23 cellular contexts compared by ENCODE assay signal in the genomic region with DNA sequence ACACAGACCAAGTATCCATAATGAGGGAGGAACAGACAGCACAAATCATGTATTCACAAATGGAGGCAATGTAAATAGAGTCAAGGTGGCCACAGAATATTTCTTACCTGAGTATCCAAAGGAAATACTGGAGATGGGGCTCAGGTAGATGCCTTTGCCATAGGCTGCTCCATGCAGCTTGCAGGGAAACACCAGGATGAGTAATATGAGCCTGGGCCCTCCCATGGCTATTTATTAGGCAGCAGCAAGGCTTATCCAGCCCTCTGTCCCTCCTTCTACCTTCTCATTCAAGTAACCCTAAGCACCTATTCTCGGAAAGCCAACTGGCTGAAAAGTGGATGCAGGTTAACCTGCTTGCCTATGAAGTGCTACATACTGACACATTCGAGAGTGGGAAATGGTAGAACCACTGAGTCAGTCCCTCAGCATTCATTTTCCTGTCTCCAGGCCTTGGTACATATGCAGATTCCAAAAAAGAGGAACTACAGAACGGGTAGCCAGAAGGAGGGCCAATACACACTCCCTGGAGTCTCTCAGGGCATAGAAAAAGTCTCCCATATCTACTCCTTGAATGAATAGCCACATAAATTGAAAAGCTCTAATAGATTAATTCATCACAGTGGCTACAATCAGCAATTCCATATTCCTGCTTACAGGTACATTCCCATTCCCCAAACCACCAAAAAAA. TPM values are rescaled to one million over a fixed set of nuclear protein-coding genes. Genes with fewer than 3 reads are reported as not detected.
"Had no signal": no experiment of that assay in that cellular context is flagged by ENCODE, and none has a peak within 500 bp of the region (broad histone marks: within the 10 kb centered on the region; RNA-seq: fewer than 3 reads in every experiment).

No MANE protein-coding gene starts in this region.

- H3K4me1 Mint-ChIP-seq: neural crest cell had no signal

- H3K9me3 ChIP-seq: left ventricle myocardium inferior, tibial nerve, uterus had no signal

- DNase-seq: activated CD4-positive, alpha-beta T cell treated with anti-CD3 and anti-CD28 coated beads, Interleukin-2, amount 10 ng/mL, durations not matched to agents 24 days and 14 days; activated CD4-positive, CD25-positive, alpha-beta regulatory T cell; activated CD8-positive, alpha-beta memory T cell treated with anti-CD3 and anti-CD28 coated beads for 24 hours; activated CD8-positive, alpha-beta memory T cell treated with anti-CD3 and anti-CD28 coated beads, Interleukin-2, amount 50 U/mL, for 48 hours; activated gamma-delta T cell treated with Interleukin-2 at 50 U/mL for 16 hours; amygdala; effector memory CD8-positive, alpha-beta T cell; foreskin melanocyte; glutamatergic neuron; hypothalamus; kidney; left ventricle myocardium inferior; stimulated activated naive CD4-positive, alpha-beta T cell treated with Interleukin-2 at 50 U/mL for 16 hours; uterus had no signal

- H3K27ac ChIP-seq: epithelial cell of prostate, left ventricle myocardium inferior, tibial nerve, uterus had no signal

- H3K27me3 ChIP-seq: tibial nerve, uterus had no signal

- H3K4me3 ChIP-seq: left ventricle myocardium inferior, tibial nerve, uterus had no signal

- ATAC-seq: effector memory CD8-positive, alpha-beta T cell had no signal

- H3K9me3 Mint-ChIP-seq: activated CD4-positive, alpha-beta T cell treated with anti-CD3 and anti-CD28 coated beads, Interleukin-2, amount 10 ng/mL, durations not matched to agents 24 days and 14 days; activated naive CD4-positive, alpha-beta T cell treated with anti-CD3 and anti-CD28 coated beads, Interleukin-2, amount 50 U/mL, for 72 hours; effector memory CD8-positive, alpha-beta T cell; neural crest cell; T-helper 2 cell treated with Interferon-gamma antibody and Interleukin-4, amounts not matched to agents 5 μg/mL and 100 μg/mL, for 36 hours had no signal

- H3K27ac Mint-ChIP-seq: activated CD4-positive, alpha-beta T cell treated with anti-CD3 and anti-CD28 coated beads, Interleukin-2, amount 10 ng/mL, durations not matched to agents 24 days and 14 days; progenitor cell of endocrine pancreas; T-helper 2 cell treated with Interferon-gamma antibody and Interleukin-4, amounts not matched to agents 5 μg/mL and 100 μg/mL, for 36 hours had no signal

- H3K4me3 Mint-ChIP-seq: activated CD4-positive, alpha-beta T cell treated with anti-CD3 and anti-CD28 coated beads, Interleukin-2, amount 10 ng/mL, durations not matched to agents 24 days and 14 days; effector memory CD8-positive, alpha-beta T cell; neural crest cell; T-helper 2 cell treated with Interferon-gamma antibody and Interleukin-4, amounts not matched to agents 5 μg/mL and 100 μg/mL, for 36 hours had no signal

- H3K4me1 ChIP-seq: left ventricle myocardium inferior, tibial nerve, uterus had no signal

- H3K36me3 ChIP-seq: uterus had no signal

- H3K27me3 Mint-ChIP-seq: activated CD4-positive, alpha-beta T cell treated with anti-CD3 and anti-CD28 coated beads, Interleukin-2, amount 10 ng/mL, durations not matched to agents 24 days and 14 days; effector memory CD8-positive, alpha-beta T cell; progenitor cell of endocrine pancreas had no signal

RNA-seq across cellular contexts. Expression of gene GRAMD2A, which starts 51.7 kb away (rescaled TPM):
- total RNA-seq: activated naive CD4-positive, alpha-beta T cell treated with anti-CD3 and anti-CD28 coated beads, Interleukin-2, amount 50 U/mL, for 72 hours; cardiac septum; left ventricle myocardium inferior; myocyte; osteoblast had no signal
